Comparison of ENCODE assay signal across 1 cellular context in genomic region chr5:83509535-83509934, GRCh38.
TF ChIP-seq lines count a peak whose summit lies in the region.

No MANE protein-coding gene starts in this region.

TF ChIP-seq in GM23338, 12 proteins besides CTCF, POLR2A, EP300 and RAD21 (continued from another document):
- TF ChIP-seq ZNF462 (CRISPR knock-in tag; IDR thresholded peaks at IDR 0.05) (no peak), ETS1 (IDR thresholded peaks at IDR 0.05) (no peak), STAT1 (IDR thresholded peaks at IDR 0.05; ENCODE audit: unreplicated experiment) (no peak), EZH2phosphoT487 (IDR thresholded peaks at IDR 0.05; ENCODE audit: unreplicated experiment) (no peak), JUNB (IDR thresholded peaks at IDR 0.05; ENCODE audit: unreplicated experiment) (no peak), POLR2AphosphoS5 (IDR thresholded peaks at IDR 0.05; ENCODE audit: low read depth) (no peak), ZNF331 (CRISPR knock-in tag; IDR thresholded peaks at IDR 0.05; ENCODE audit: low read depth) (no peak)
